1 cellular context compared by ENCODE assay signal in the genomic region with DNA sequence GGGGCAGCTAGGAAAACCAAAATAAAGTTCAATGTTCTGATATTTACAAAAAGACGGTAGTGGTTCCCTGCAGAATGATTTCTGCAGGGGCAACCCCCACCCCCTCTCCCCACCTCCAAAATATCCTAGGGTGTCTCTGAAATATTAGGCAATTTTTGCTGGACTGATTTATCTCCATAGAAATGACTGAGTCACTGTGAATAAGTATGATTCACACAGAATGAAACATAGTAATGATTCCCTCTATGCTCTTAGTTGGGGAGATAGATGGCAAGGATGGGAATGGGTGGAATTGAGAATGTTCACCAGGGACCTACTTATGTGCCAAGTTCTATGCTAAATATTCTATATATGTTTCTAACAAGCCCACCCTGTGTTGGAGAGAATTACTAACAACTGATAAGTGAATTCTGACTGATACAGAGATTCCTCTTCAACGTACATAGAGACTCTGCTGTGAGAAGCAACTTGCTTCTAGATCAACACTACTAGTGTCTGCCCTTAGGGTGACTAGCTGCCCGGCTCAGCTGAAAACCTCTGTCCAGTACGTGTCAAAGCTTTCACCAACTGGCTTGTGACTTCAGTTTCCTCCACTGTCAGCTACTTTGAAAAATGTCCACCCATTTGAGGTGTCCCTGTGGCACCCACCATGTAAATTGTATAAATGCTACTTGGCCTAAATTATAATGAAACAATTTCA.
TF ChIP-seq lines count a peak whose summit lies in the region.

No MANE protein-coding gene starts in this region.

TF ChIP-seq in SK-N-SH, 30 proteins besides CTCF, POLR2A, EP300 and RAD21 (continued from another document):
- TF ChIP-seq, protein P1, sequence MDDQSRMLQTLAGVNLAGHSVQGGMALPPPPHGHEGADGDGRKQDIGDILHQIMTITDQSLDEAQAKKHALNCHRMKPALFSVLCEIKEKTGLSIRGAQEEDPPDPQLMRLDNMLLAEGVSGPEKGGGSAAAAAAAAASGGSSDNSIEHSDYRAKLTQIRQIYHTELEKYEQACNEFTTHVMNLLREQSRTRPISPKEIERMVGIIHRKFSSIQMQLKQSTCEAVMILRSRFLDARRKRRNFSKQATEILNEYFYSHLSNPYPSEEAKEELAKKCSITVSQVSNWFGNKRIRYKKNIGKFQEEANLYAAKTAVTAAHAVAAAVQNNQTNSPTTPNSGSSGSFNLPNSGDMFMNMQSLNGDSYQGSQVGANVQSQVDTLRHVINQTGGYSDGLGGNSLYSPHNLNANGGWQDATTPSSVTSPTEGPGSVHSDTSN (IDR thresholded peaks at IDR 0.05), result peak; percentile 48; the same call in 1 of the 2 replicates
TF ChIP-seq in SK-N-SH: peak in this region for 3.
